In the genomic region with DNA sequence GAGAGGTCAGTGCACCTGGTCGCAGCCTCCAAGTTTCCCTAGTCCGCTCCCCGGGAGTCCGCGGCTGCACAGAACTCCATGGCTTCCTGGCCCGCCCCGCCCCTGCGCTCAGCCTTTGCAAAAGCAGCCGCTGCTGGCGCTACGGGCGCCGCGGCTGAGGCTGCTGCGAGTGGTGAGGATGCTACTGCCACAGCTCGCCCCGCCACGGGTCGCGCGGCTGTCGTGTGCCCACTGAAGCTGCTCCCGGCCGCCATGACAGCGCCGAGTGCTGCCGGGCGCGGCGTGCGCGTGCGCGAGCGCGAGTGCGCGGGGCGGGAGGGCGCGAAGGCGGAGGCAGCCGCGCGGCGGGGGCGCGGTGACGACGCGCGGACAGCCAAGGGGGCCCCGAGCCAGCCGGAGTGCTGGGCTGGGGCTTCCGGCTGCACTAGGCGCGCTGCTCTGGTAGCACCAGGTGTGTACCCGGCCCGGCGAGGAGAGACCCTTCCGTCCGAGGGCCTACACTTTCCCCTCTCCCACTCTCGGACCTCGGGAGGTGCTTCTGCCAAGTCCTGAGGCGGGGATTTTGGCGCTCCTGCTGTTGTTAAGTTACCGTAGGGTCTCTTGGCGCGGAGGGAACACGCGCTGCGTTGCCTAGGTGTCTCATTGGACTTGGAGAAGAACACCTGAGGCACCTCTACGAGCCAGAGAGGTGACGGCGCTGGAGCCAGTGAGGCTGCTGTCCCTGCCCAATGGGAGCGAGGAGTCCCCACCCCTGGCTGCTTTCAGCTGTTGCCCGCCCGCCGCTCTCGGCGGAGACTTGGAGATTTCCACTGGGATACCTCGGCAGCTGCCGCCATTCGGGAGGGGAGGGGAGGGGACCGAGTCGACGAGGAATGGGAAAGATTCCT, we compare ENCODE assay signal across 1 cellular context.
TF ChIP-seq lines count a peak whose summit lies in the region.

No MANE protein-coding gene starts in this region.

TF ChIP-seq in GM12878, 131 proteins besides CTCF, POLR2A, EP300 and RAD21 (continued from another document and continues in another):
- TF ChIP-seq ATF2 (IDR thresholded peaks at IDR 0.05; ENCODE audit: low read length), result no peak
- TF ChIP-seq, protein P1, sequence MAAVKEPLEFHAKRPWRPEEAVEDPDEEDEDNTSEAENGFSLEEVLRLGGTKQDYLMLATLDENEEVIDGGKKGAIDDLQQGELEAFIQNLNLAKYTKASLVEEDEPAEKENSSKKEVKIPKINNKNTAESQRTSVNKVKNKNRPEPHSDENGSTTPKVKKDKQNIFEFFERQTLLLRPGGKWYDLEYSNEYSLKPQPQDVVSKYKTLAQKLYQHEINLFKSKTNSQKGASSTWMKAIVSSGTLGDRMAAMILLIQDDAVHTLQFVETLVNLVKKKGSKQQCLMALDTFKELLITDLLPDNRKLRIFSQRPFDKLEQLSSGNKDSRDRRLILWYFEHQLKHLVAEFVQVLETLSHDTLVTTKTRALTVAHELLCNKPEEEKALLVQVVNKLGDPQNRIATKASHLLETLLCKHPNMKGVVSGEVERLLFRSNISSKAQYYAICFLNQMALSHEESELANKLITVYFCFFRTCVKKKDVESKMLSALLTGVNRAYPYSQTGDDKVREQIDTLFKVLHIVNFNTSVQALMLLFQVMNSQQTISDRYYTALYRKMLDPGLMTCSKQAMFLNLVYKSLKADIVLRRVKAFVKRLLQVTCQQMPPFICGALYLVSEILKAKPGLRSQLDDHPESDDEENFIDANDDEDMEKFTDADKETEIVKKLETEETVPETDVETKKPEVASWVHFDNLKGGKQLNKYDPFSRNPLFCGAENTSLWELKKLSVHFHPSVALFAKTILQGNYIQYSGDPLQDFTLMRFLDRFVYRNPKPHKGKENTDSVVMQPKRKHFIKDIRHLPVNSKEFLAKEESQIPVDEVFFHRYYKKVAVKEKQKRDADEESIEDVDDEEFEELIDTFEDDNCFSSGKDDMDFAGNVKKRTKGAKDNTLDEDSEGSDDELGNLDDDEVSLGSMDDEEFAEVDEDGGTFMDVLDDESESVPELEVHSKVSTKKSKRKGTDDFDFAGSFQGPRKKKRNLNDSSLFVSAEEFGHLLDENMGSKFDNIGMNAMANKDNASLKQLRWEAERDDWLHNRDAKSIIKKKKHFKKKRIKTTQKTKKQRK (IDR thresholded peaks at IDR 0.05; ENCODE audit: low read depth, low read length), result no peak
- no peak for TF ChIP-seq STAT3 (IDR thresholded peaks at IDR 0.05; ENCODE audit: low read depth, low read length)
- no peak for TF ChIP-seq MEF2B (IDR thresholded peaks at IDR 0.05; ENCODE audit: partially characterized antibody, poor library complexity, severe bottlenecking)
- TF ChIP-seq SIN3A (IDR thresholded peaks at IDR 0.05; ENCODE audit: low read depth, low read length), result peak; percentile 40; the same call in 1 of the 2 replicates
- peak; percentile 57; the same call in 1 of the 2 replicates for TF ChIP-seq ZNF207 (IDR thresholded peaks at IDR 0.05; ENCODE audit: borderline replicate concordance)
- TF ChIP-seq ESRRA (IDR thresholded peaks at IDR 0.05; ENCODE audit: low read length), result no peak
- TF ChIP-seq BHLHE40 (IDR thresholded peaks at IDR 0.05; ENCODE audit: borderline replicate concordance in 1 of 2, low read depth in 2 of 2, low read length in 1 of 2), result peak; percentile 35 to 89; a peak in 2 of 4 replicates
- TF ChIP-seq, protein P2, sequence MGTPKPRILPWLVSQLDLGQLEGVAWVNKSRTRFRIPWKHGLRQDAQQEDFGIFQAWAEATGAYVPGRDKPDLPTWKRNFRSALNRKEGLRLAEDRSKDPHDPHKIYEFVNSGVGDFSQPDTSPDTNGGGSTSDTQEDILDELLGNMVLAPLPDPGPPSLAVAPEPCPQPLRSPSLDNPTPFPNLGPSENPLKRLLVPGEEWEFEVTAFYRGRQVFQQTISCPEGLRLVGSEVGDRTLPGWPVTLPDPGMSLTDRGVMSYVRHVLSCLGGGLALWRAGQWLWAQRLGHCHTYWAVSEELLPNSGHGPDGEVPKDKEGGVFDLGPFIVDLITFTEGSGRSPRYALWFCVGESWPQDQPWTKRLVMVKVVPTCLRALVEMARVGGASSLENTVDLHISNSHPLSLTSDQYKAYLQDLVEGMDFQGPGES (IDR thresholded peaks at IDR 0.05), result 0 out of 2 replicates have a peak, but pooled peaks have one; percentile 28
- no peak for TF ChIP-seq JUNB (IDR thresholded peaks at IDR 0.05)
- no peak for TF ChIP-seq REST (IDR thresholded peaks at IDR 0.05; ENCODE audit: low read depth, low read length)
- TF ChIP-seq, protein P3, sequence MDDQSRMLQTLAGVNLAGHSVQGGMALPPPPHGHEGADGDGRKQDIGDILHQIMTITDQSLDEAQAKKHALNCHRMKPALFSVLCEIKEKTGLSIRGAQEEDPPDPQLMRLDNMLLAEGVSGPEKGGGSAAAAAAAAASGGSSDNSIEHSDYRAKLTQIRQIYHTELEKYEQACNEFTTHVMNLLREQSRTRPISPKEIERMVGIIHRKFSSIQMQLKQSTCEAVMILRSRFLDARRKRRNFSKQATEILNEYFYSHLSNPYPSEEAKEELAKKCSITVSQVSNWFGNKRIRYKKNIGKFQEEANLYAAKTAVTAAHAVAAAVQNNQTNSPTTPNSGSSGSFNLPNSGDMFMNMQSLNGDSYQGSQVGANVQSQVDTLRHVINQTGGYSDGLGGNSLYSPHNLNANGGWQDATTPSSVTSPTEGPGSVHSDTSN (IDR thresholded peaks at IDR 0.05; ENCODE audit: insufficient replicate concordance, low read depth, low read length), result peak; percentile 8
- peak; percentile 72; the same call in 1 of the 2 replicates for TF ChIP-seq ZNF217 (IDR thresholded peaks at IDR 0.05)
- TF ChIP-seq CREM (IDR thresholded peaks at IDR 0.05; ENCODE audit: low read depth), result peak; percentile 46
- TF ChIP-seq LARP7 (IDR thresholded peaks at IDR 0.05), result peak; percentile 94
- peak; percentile 34; the same call in 1 of the 2 replicates for TF ChIP-seq GABPA (IDR thresholded peaks at IDR 0.05; ENCODE audit: low read depth)
- TF ChIP-seq SREBF1 (IDR thresholded peaks at IDR 0.05; ENCODE audit: low read length), result no peak
- no peak for TF ChIP-seq ZBTB33 (IDR thresholded peaks at IDR 0.05)
- TF ChIP-seq BCL11A (IDR thresholded peaks at IDR 0.05; ENCODE audit: low read depth, low read length), result no peak
- TF ChIP-seq PRDM15 (CRISPR knock-in tag; IDR thresholded peaks at IDR 0.05), result no peak
- TF ChIP-seq STAT1 (conservative IDR thresholded peaks at IDR 0.05), result no peak
- TF ChIP-seq SMARCA5 (IDR thresholded peaks at IDR 0.05), result peak; percentile 90; the same call in 1 of the 2 replicates
- peak; percentile 58 for TF ChIP-seq NR2C1 (IDR thresholded peaks at IDR 0.05)
- no peak for TF ChIP-seq ZNF622 (IDR thresholded peaks at IDR 0.05)
- TF ChIP-seq MYC (IDR thresholded peaks at IDR 0.05; ENCODE audit: insufficient read depth, insufficient read length, insufficient replicate concordance, low read length, severe bottlenecking), result no peak
- TF ChIP-seq, protein P4, sequence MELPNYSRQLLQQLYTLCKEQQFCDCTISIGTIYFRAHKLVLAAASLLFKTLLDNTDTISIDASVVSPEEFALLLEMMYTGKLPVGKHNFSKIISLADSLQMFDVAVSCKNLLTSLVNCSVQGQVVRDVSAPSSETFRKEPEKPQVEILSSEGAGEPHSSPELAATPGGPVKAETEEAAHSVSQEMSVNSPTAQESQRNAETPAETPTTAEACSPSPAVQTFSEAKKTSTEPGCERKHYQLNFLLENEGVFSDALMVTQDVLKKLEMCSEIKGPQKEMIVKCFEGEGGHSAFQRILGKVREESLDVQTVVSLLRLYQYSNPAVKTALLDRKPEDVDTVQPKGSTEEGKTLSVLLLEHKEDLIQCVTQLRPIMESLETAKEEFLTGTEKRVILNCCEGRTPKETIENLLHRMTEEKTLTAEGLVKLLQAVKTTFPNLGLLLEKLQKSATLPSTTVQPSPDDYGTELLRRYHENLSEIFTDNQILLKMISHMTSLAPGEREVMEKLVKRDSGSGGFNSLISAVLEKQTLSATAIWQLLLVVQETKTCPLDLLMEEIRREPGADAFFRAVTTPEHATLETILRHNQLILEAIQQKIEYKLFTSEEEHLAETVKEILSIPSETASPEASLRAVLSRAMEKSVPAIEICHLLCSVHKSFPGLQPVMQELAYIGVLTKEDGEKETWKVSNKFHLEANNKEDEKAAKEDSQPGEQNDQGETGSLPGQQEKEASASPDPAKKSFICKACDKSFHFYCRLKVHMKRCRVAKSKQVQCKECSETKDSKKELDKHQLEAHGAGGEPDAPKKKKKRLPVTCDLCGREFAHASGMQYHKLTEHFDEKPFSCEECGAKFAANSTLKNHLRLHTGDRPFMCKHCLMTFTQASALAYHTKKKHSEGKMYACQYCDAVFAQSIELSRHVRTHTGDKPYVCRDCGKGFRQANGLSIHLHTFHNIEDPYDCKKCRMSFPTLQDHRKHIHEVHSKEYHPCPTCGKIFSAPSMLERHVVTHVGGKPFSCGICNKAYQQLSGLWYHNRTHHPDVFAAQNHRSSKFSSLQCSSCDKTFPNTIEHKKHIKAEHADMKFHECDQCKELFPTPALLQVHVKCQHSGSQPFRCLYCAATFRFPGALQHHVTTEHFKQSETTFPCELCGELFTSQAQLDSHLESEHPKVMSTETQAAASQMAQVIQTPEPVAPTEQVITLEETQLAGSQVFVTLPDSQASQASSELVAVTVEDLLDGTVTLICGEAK (IDR thresholded peaks at IDR 0.05; ENCODE audit: borderline replicate concordance), result peak; percentile 35; the same call in 1 of the 2 replicates
- no peak for TF ChIP-seq FOS (IDR thresholded peaks at IDR 0.05; ENCODE audit: borderline replicate concordance, extremely low read depth, insufficient read length)
- no peak for TF ChIP-seq NFXL1 (IDR thresholded peaks at IDR 0.05; ENCODE audit: borderline replicate concordance)
- no peak for TF ChIP-seq SPI1 (IDR thresholded peaks at IDR 0.05; ENCODE audit: borderline replicate concordance, insufficient read depth, low read depth, low read length)
- no peak for TF ChIP-seq MTA2 (IDR thresholded peaks at IDR 0.05; ENCODE audit: low read depth)
- TF ChIP-seq HDGF (IDR thresholded peaks at IDR 0.05), result peak; percentile 0; the same call in 1 of the 2 replicates
